Comparison of ENCODE assay signal across 1 cellular context in the genomic region with DNA sequence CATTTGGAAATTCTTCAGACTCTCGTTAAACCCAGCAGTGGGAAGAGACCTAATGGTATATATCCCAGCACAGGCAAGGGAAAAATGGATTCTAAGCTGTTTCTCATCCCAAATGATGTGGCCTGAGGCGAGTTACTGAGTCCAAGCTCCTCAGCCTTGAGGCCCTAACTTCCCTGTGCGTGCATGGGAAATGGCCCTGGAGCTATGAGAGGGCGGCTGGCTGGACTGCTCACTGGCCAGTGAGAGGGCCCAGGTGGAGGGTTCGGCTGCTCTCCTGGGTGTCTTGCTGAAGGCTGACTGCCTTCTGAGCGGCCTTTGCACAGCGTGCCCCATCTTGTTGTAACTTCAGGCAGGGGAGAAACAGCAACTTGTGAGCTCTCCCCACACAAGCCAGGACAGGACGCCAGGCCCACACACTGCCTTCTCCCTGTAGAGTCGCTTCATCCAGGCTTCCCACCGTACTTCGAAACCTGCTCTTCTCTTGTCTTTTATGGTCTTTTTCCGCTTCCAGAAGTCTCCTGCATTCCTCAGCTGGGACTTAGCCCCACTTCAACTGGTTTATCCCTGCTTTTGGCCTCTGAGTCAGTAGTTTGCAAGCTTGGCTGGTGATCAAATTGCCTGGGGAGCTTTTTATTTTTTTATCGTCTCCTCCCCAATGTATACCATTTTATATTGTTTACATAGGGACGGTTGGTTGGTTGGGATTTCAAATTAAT.
TF ChIP-seq lines count a peak whose summit lies in the region.

No MANE protein-coding gene starts in this region.

TF ChIP-seq in IMR-90, 13 proteins besides CTCF, POLR2A, EP300 and RAD21:
- TF ChIP-seq MAFK (IDR thresholded peaks at IDR 0.05; ENCODE audit: low read depth, low read length) = no peak
- TF ChIP-seq SMC3 (IDR thresholded peaks at IDR 0.05; ENCODE audit: low read depth, low read length) = no peak
- no peak for TF ChIP-seq MAZ (IDR thresholded peaks at IDR 0.05; ENCODE audit: borderline replicate concordance, low read depth, low read length)
- TF ChIP-seq MXI1 (IDR thresholded peaks at IDR 0.05; ENCODE audit: borderline replicate concordance, low read depth, low read length) = no peak
- TF ChIP-seq CEBPB (IDR thresholded peaks at IDR 0.05; ENCODE audit: low read depth, low read length) = no peak
- TF ChIP-seq BHLHE40 (IDR thresholded peaks at IDR 0.05; ENCODE audit: low read depth, low read length) = no peak
